23 cellular contexts compared by ENCODE assay signal in genomic region chr10:42790835-42791234, GRCh38. TPM values are rescaled to one million over a fixed set of nuclear protein-coding genes. Genes with fewer than 3 reads are reported as not detected.
DNase-seq lines count a peak whose midpoint lies in the region; ATAC-seq and TF ChIP-seq lines count a peak whose summit lies in the region.
"Had no signal": no experiment of that assay in that cellular context is flagged by ENCODE, and none has a peak within 500 bp of the region (broad histone marks: within the 10 kb centered on the region; RNA-seq: fewer than 3 reads in every experiment).

No MANE protein-coding gene starts in this region.

- H2AFZ ChIP-seq in GM23248 (no peak overlapping the region), mesenchymal stem cell (ENCODE audit: low read depth, low read length) (no peak overlapping the region)

- no peak overlapping the region for H3K27ac ChIP-seq in GM23248
- no peak overlapping the region for H3K27ac ChIP-seq in brain microvascular endothelial cell
- H3K27ac ChIP-seq in mesenchymal stem cell (ENCODE audit: low read length, poor library complexity, severe bottlenecking), result peak overlapping the region; percentile 43
- H3K27ac ChIP-seq: lower lobe of right lung, right lobe of liver, SJSA1, uterus had no signal

- peaks cover 0 to 6% of the 10 kb centered on the region in 2 donors for H3K4me1 Mint-ChIP-seq in stimulated activated naive B cell treated with anti-CD40 and anti-IgM and Interleukin-4, amounts not matched to agents 10 μg/mL and 1 μg/mL and 100 μg/mL, for 72 hours
- H3K4me1 Mint-ChIP-seq: nephron had no signal

- in situ Hi-C loops in GM23248 (cut with MboI), result no loop called here
- in situ Hi-C loops in brain microvascular endothelial cell (cut with HindIII; ENCODE audit: low pct_ligation_motif_present, low sequenced_read_pairs), result no loop called here
- in situ Hi-C loops in GM13977 (cut with MboI; ENCODE audit: low pct_unique_long_range_greater_than_20kb, low sequenced_read_pairs, unreplicated experiment), result no loop called here

- no peaks in the 10 kb centered on the region for H3K27me3 Mint-ChIP-seq in stimulated activated naive B cell treated with anti-CD40 and anti-IgM and Interleukin-4, amounts not matched to agents 10 μg/mL and 1 μg/mL and 100 μg/mL, for 72 hours
- H3K27me3 Mint-ChIP-seq: activated naive CD8-positive, alpha-beta T cell; CD4-positive, alpha-beta T cell had no signal

- H3K23ac ChIP-seq in mesenchymal stem cell (ENCODE audit: low read length in 2 of 2), result no peak overlapping the region

- H3K18ac ChIP-seq in mesenchymal stem cell (ENCODE audit: low read depth in 1 of 2, low read length in 2 of 2), result no peak overlapping the region

- no peak overlapping the region for H3K14ac ChIP-seq in mesenchymal stem cell (ENCODE audit: low read length in 2 of 2)

- H3K4me3 Mint-ChIP-seq in stimulated activated naive B cell treated with anti-CD40 and anti-IgM and Interleukin-4, amounts not matched to agents 10 μg/mL and 1 μg/mL and 100 μg/mL, for 72 hours, result no peak overlapping the region
- H3K4me3 Mint-ChIP-seq: activated naive CD8-positive, alpha-beta T cell; CD4-positive, alpha-beta T cell; nephron had no signal

- no peaks in the 10 kb centered on the region for H3K27me3 ChIP-seq in GM23248 (replicated peaks; ENCODE audit: insufficient read depth)
- no peaks in the 10 kb centered on the region for H3K27me3 ChIP-seq in brain microvascular endothelial cell (replicated peaks)
- no peaks in the 10 kb centered on the region for H3K27me3 ChIP-seq in mesenchymal stem cell (ENCODE audit: control insufficient read depth in 1 of 2, insufficient read depth in 1 of 2, low read length in 2 of 2)
- H3K27me3 ChIP-seq: right lobe of liver, SJSA1, uterus had no signal

- no peaks in the 10 kb centered on the region for H3K9me2 ChIP-seq in GM23248 (ENCODE audit: insufficient read depth)

- H3K36me3 Mint-ChIP-seq in stimulated activated naive B cell treated with anti-CD40 and anti-IgM and Interleukin-4, amounts not matched to agents 10 μg/mL and 1 μg/mL and 100 μg/mL, for 72 hours, result peaks cover 46 to 65% of the 10 kb centered on the region in 2 donors

- no peak overlapping the region for H4K91ac ChIP-seq in mesenchymal stem cell (ENCODE audit: low read length)

- H3K27ac Mint-ChIP-seq in stimulated activated naive B cell treated with anti-CD40 and anti-IgM and Interleukin-4, amounts not matched to agents 10 μg/mL and 1 μg/mL and 100 μg/mL, for 72 hours, result peak overlapping the region; percentile 73
- H3K27ac Mint-ChIP-seq: activated naive CD8-positive, alpha-beta T cell; CD4-positive, alpha-beta T cell; nephron had no signal

- no peaks in the 10 kb centered on the region for H3K4me1 ChIP-seq in GM23248 (ENCODE audit: insufficient read depth)
- no peaks in the 10 kb centered on the region for H3K4me1 ChIP-seq in mesenchymal stem cell (ENCODE audit: control insufficient read depth, insufficient read depth, low read depth, low read length)
- H3K4me1 ChIP-seq: lower lobe of right lung, right lobe of liver, SJSA1, uterus had no signal

- H3K4me2 ChIP-seq in GM23248 (ENCODE audit: unreplicated experiment) (no peak overlapping the region), mesenchymal stem cell (ENCODE audit: low read length, poor library complexity, severe bottlenecking) (no peak overlapping the region)

- no peaks in the 10 kb centered on the region for H4K20me1 ChIP-seq in GM23248 (ENCODE audit: insufficient read depth)

- H2BK12ac ChIP-seq in mesenchymal stem cell (ENCODE audit: low read length in 2 of 2), result no peak overlapping the region

- WGBS in GM23248 (ENCODE audit: low coverage in 1 of 2, low lambda C conversion rate in 2 of 2, missing lambda C conversion rate in 2 of 2), 2 experiments, result 63 to 65% methylated on average over 3 of the region's 3 CpGs
- 82% methylated on average over 2 of the region's 3 CpGs for WGBS in mesenchymal stem cell

- peaks cover 30% of the 10 kb centered on the region for H3K79me1 ChIP-seq in mesenchymal stem cell (replicated peaks; ENCODE audit: low read length, poor library complexity, severe bottlenecking)

- ATAC-seq in stimulated activated naive B cell treated with anti-CD40 and anti-IgM and Interleukin-4, amounts not matched to agents 10 μg/mL and 1 μg/mL and 100 μg/mL, for 72 hours (replicated peaks), result no peak
- ATAC-seq in GM21737 (IDR thresholded peaks at IDR 0.05; ENCODE audit: unreplicated experiment), result no peak
- ATAC-seq: lower lobe of right lung, right lobe of liver had no signal

- no peak overlapping the region for H3K4me3 ChIP-seq in GM23248
- H3K4me3 ChIP-seq in brain microvascular endothelial cell (ENCODE audit: low read depth, low read length), result no peak overlapping the region
- no peak overlapping the region for H3K4me3 ChIP-seq in mesenchymal stem cell (ENCODE audit: insufficient read depth in 1 of 2, low read depth in 1 of 2, low read length in 2 of 2)
- H3K4me3 ChIP-seq: lower lobe of right lung, right lobe of liver, SJSA1, uterus had no signal

- H3K9me3 Mint-ChIP-seq in stimulated activated naive B cell treated with anti-CD40 and anti-IgM and Interleukin-4, amounts not matched to agents 10 μg/mL and 1 μg/mL and 100 μg/mL, for 72 hours, result no peaks in the 10 kb centered on the region
- H3K9me3 Mint-ChIP-seq: CD4-positive, alpha-beta T cell; nephron had no signal

- H3K79me2 ChIP-seq in GM23248 (ENCODE audit: insufficient read depth), result peaks cover 49% of the 10 kb centered on the region

- no peaks in the 10 kb centered on the region for H3F3A ChIP-seq in GM23248 (ENCODE audit: insufficient read depth)

- H3K9ac ChIP-seq in GM23248 (no peak overlapping the region), mesenchymal stem cell (ENCODE audit: low read length) (no peak overlapping the region)

- no peak overlapping the region for H2BK120ac ChIP-seq in mesenchymal stem cell (ENCODE audit: low read depth, low read length)

- no peak overlapping the region for H3K4ac ChIP-seq in mesenchymal stem cell (ENCODE audit: low read depth in 1 of 2, low read length in 2 of 2)

- H3K9me3 ChIP-seq in GM23248 (ENCODE audit: low read depth) (no peaks in the 10 kb centered on the region), mesenchymal stem cell (ENCODE audit: control insufficient read depth, low read length) (no peaks in the 10 kb centered on the region)
- H3K9me3 ChIP-seq: lower lobe of right lung, right lobe of liver, SJSA1, uterus had no signal

- H2AK5ac ChIP-seq in mesenchymal stem cell (ENCODE audit: low read length, severe bottlenecking), result no peak overlapping the region

- TF ChIP-seq CTCF in brain microvascular endothelial cell (IDR thresholded peaks at IDR 0.05; ENCODE audit: low read depth, low read length, missing control alignments) (no peak), GM13977 (IDR thresholded peaks at IDR 0.05; ENCODE audit: extremely low read depth, insufficient read depth, missing control alignments) (no peak)

- H2BK5ac ChIP-seq in mesenchymal stem cell (ENCODE audit: low read depth, low read length, poor library complexity, severe bottlenecking), result no peak overlapping the region

- no peak overlapping the region for H2BK15ac ChIP-seq in mesenchymal stem cell (ENCODE audit: low read depth, poor library complexity, severe bottlenecking)

- no peak overlapping the region for H4K8ac ChIP-seq in mesenchymal stem cell (ENCODE audit: low read length)

- H3K36me3 ChIP-seq in GM23248 (ENCODE audit: low read depth) (peaks cover 57% of the 10 kb centered on the region), brain microvascular endothelial cell (replicated peaks) (peaks cover 59% of the 10 kb centered on the region), mesenchymal stem cell (ENCODE audit: control insufficient read depth in 1 of 2, insufficient read depth in 2 of 2, low read depth in 1 of 2, low read length in 2 of 2) (peaks cover 41 to 93% of the 10 kb centered on the region in 2 experiments)
- H3K36me3 ChIP-seq: uterus had no signal

- DNase-seq in GM23248, result peak; percentile 27
- peak; percentile 40 for DNase-seq in brain microvascular endothelial cell
- no peak for DNase-seq in mesenchymal stem cell
- no peak for DNase-seq in stimulated activated naive B cell treated with anti-CD40 and anti-IgM and Interleukin-4, amounts not matched to agents 10 μg/mL and 1 μg/mL and 100 μg/mL, for 72 hours
- DNase-seq in DMS153 treated with DMSO at 0.1 percent for 48 hours (lab: John Stamatoyannopoulos, UW; ENCODE audit: unreplicated experiment), result no peak
- no peak for DNase-seq in GM13977 (ENCODE audit: low spot score)
- DNase-seq: activated CD4-positive, alpha-beta T cell treated with anti-CD3 and anti-CD28 coated beads, Interleukin-2, amount 50 U/mL, for 48 hours; activated CD8-positive, alpha-beta memory T cell treated with anti-CD3 and anti-CD28 coated beads, Interleukin-2, amount 50 U/mL, for 4 hours; CD4-positive, alpha-beta T cell; Karpas-422; lower lobe of right lung; NCI-H146; NCI-H446; NCI-H82; posterior cingulate gyrus; right lobe of liver; stimulated activated CD4-positive, alpha-beta T cell treated with anti-CD3 and anti-CD28 coated beads, Interleukin-4, amount 100 ng/mL, for 4 hours; stimulated activated naive CD4-positive, alpha-beta T cell; uterus had no signal

RNA-seq across cellular contexts. Expression of gene BMS1, which starts 8.2 kb away (rescaled TPM):
- total RNA-seq in GM23248 (2014; rRNA removed; shearing (Covaris generic)), result 13.9 and 14.7 TPM in 2 replicates
- polyA plus RNA-seq in GM23248 (2016; fragmentation: Nextera tagmentation; extraction: Ambion mirVana), result 14.2 and 15.0 TPM in 2 replicates
- polyA plus RNA-seq in mesenchymal stem cell (2013, experiment 1 of 2), result 11.9 TPM
- 11.9 TPM for polyA plus RNA-seq in mesenchymal stem cell (2013, experiment 2 of 2)

Comparison
In these comparisons a context has a peak if more than half of its experiments do, and no peak if none do; other contexts are left out.
1. DNase-seq: peak in GM23248 (single experiment) and brain microvascular endothelial cell (single experiment); none in mesenchymal stem cell (single experiment), stimulated activated naive B cell treated with anti-CD40 and anti-IgM and Interleukin-4, amounts not matched to agents 10 μg/mL and 1 μg/mL and 100 μg/mL, for 72 hours (single experiment), DMS153 treated with DMSO at 0.1 percent for 48 hours (single experiment) and GM13977 (single experiment).